Comparison of ENCODE assay signal across 11 cellular contexts in the genomic region with DNA sequence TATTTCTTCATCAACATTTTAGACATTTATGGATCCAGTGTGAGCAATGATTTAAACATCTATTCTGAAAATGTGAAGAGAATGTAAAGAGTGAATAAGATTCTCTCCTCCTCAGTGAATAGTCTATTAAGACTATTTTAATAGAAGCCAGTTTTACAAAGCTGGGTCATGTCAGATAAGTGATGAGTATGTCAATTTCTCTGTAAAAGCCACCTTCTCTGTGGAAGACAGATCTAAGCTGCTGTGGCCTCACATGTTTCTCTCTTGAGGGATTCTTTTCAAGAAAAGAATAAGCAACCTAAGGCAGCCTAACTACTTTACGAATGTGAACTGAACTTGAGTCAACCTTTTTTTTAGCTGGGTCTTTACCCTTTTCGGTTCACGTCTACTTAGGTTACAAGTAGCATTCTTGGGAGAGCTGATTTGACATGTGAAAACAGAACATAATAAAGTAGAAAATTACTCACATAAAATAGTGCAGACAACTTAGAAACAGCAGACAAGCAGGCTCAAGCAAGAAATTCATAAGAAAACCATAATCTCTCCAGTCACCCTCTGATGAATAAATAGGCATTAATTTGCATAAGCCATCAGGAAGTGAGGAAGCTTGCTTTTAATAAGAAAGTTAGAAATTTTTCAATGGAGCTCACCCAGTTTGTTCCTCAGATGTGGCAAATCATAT. TPM values are rescaled to one million over a fixed set of nuclear protein-coding genes. Genes with fewer than 3 reads are reported as not detected.
A peak's percentile ranks its signal among the peaks of the same experiment; 100 is the strongest.
DNase-seq lines count a peak whose midpoint lies in the region; ATAC-seq and TF ChIP-seq lines count a peak whose summit lies in the region.
"Had no signal": no experiment of that assay in that cellular context is flagged by ENCODE, and none has a peak within 500 bp of the region (broad histone marks: within the 10 kb centered on the region; RNA-seq: fewer than 3 reads in every experiment).

No MANE protein-coding gene starts in this region.

- peaks cover 74 to 84% of the 10 kb centered on the region in 2 donors for H3K4me1 Mint-ChIP-seq in natural killer cell treated with Interleukin-12 subunit alpha and Interleukin-12 subunit beta and Interleukin-15 and Interleukin-18, amount 100 ng/mL, for 72 hours (ENCODE audit: low read depth in 2 of 2)

- H3K4me3 Mint-ChIP-seq in natural killer cell treated with Interleukin-12 subunit alpha and Interleukin-12 subunit beta and Interleukin-15 and Interleukin-18, amount 100 ng/mL, for 72 hours: peak overlapping the region; percentile 43
- H3K4me3 Mint-ChIP-seq: activated T-cell treated with anti-CD3 and anti-CD28 coated beads, Interleukin-2, amount 50 U/mL, for 4 hours had no signal

- no peaks in the 10 kb centered on the region for H3K9me3 ChIP-seq in suprapubic skin
- no peaks in the 10 kb centered on the region for H3K9me3 ChIP-seq in effector memory CD4-positive, alpha-beta T cell (ENCODE audit: control insufficient read depth, low read length)
- H3K9me3 ChIP-seq: body of pancreas had no signal

- TF ChIP-seq EP300 in suprapubic skin (IDR thresholded peaks at IDR 0.05): no peak

- peak overlapping the region; percentile 70 to 92 for H3K27ac Mint-ChIP-seq in natural killer cell treated with Interleukin-12 subunit alpha and Interleukin-12 subunit beta and Interleukin-15 and Interleukin-18, amount 100 ng/mL, for 72 hours

- no peak for TF ChIP-seq CTCF in suprapubic skin (IDR thresholded peaks at IDR 0.05)

- TF ChIP-seq POLR2A in suprapubic skin (IDR thresholded peaks at IDR 0.05): no peak

- DNase-seq in natural killer cell treated with Interleukin-12 subunit alpha and Interleukin-12 subunit beta and Interleukin-15 and Interleukin-18, amount 100 ng/mL, for 72 hours (ENCODE audit: low spot score): no peak
- no peak for DNase-seq in suprapubic skin (ENCODE audit: low spot score in 2 of 2)
- no peak for DNase-seq in NCI-H1048 (lab: John Stamatoyannopoulos, UW)
- no peak for DNase-seq in effector memory CD4-positive, alpha-beta T cell
- DNase-seq: activated T-cell treated with anti-CD3 and anti-CD28 coated beads, Interleukin-2, amount 50 U/mL, for 4 hours; body of pancreas; DMS 273 treated with DMSO at 0.1 percent for 48 hours had no signal

- peaks cover 64% of the 10 kb centered on the region for H3K36me3 Mint-ChIP-seq in natural killer cell treated with Interleukin-12 subunit alpha and Interleukin-12 subunit beta and Interleukin-15 and Interleukin-18, amount 100 ng/mL, for 72 hours

- H3K27ac ChIP-seq in suprapubic skin: no peak overlapping the region
- H3K27ac ChIP-seq in effector memory CD4-positive, alpha-beta T cell (ENCODE audit: insufficient read depth, low read length, poor library complexity, severe bottlenecking): no peak overlapping the region
- H3K27ac ChIP-seq: body of pancreas had no signal

- 84% methylated on average over 3 of the region's 3 CpGs for WGBS in suprapubic skin

- no peaks in the 10 kb centered on the region for H3K27me3 Mint-ChIP-seq in natural killer cell treated with Interleukin-12 subunit alpha and Interleukin-12 subunit beta and Interleukin-15 and Interleukin-18, amount 100 ng/mL, for 72 hours

- H3K9me3 Mint-ChIP-seq in natural killer cell treated with Interleukin-12 subunit alpha and Interleukin-12 subunit beta and Interleukin-15 and Interleukin-18, amount 100 ng/mL, for 72 hours: no peaks in the 10 kb centered on the region
- H3K9me3 Mint-ChIP-seq: activated T-cell treated with anti-CD3 and anti-CD28 coated beads, Interleukin-2, amount 50 U/mL, for 4 hours had no signal

- H3K36me3 ChIP-seq in suprapubic skin: no peaks in the 10 kb centered on the region
- H3K36me3 ChIP-seq in effector memory CD4-positive, alpha-beta T cell (ENCODE audit: control insufficient read depth, insufficient read depth, low read length): peaks cover 5% of the 10 kb centered on the region

- H3K4me1 ChIP-seq in suprapubic skin: no peaks in the 10 kb centered on the region
- H3K4me1 ChIP-seq in effector memory CD4-positive, alpha-beta T cell (ENCODE audit: control insufficient read depth, insufficient read depth, low read length, poor library complexity, severe bottlenecking): peaks cover 15% of the 10 kb centered on the region
- H3K4me1 ChIP-seq: body of pancreas had no signal

- ATAC-seq in GM18868 (IDR thresholded peaks at IDR 0.05; ENCODE audit: unreplicated experiment) (peak; percentile 46), GM21786 (IDR thresholded peaks at IDR 0.05; ENCODE audit: unreplicated experiment) (peak; percentile 25), HG03520 (IDR thresholded peaks at IDR 0.05; ENCODE audit: unreplicated experiment) (peak; percentile 42)
- no peak for ATAC-seq in natural killer cell treated with Interleukin-12 subunit alpha and Interleukin-12 subunit beta and Interleukin-15 and Interleukin-18, amount 100 ng/mL, for 72 hours
- ATAC-seq: body of pancreas, esophagus mucosa had no signal

- H3K4me3 ChIP-seq in suprapubic skin: no peak overlapping the region
- no peak overlapping the region for H3K4me3 ChIP-seq in effector memory CD4-positive, alpha-beta T cell (ENCODE audit: insufficient read depth, low read depth, low read length, poor library complexity, severe bottlenecking)
- H3K4me3 ChIP-seq: body of pancreas had no signal

- no peaks in the 10 kb centered on the region for H3K27me3 ChIP-seq in suprapubic skin
- no peaks in the 10 kb centered on the region for H3K27me3 ChIP-seq in effector memory CD4-positive, alpha-beta T cell (replicated peaks; ENCODE audit: control insufficient read depth, insufficient read depth, low read length, poor library complexity, severe bottlenecking)
- H3K27me3 ChIP-seq: body of pancreas had no signal

RNA-seq across cellular contexts. Expression of gene CTSC, which starts 9.9 kb away (rescaled TPM):
- 100 to 1,000 TPM; 213 to 381 TPM for total RNA-seq in natural killer cell treated with Interleukin-12 subunit alpha and Interleukin-12 subunit beta and Interleukin-15 and Interleukin-18, amount 100 ng/mL, for 72 hours
- total RNA-seq in suprapubic skin: 10 to 100 TPM; 24.5 to 59.0 (median 31.6) TPM

Comparison
In these comparisons a context has a peak if more than half of its experiments do, and no peak if none do; other contexts are left out.
1. ATAC-seq: peak in GM18868 (single experiment), GM21786 (single experiment) and HG03520 (single experiment); none in natural killer cell treated with Interleukin-12 subunit alpha and Interleukin-12 subunit beta and Interleukin-15 and Interleukin-18, amount 100 ng/mL, for 72 hours (0 of 2).